ENCODE assay signal across 22 cellular contexts in the genomic region with DNA sequence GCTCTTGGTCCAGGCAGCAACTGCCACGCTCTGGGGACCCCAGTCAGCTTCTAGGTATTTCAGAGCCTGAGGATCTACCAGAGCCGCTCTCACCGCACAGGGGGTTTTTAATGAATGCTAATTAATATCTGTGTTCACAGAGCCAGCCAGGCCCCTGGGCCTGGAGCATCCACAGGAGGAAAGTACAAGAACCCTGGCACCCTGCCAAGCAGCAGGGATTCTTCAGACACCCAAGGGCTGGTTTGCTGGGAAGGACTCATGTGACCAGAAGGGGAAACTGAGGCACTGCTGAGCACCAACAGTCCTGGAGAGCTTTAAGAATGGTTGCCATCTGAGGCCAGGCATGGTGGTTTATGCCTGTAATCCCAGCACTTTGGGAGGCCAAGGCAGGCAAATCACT.
"Had no signal": no experiment of that assay in that cellular context is flagged by ENCODE, and none has a peak within 500 bp of the region (broad histone marks: within the 10 kb centered on the region; RNA-seq: fewer than 3 reads in every experiment).

No MANE protein-coding gene starts in this region.

- H3K4me3 ChIP-seq: esophagus squamous epithelium, mucosa of descending colon, neural progenitor cell, psoas muscle, skin epidermis, suprapubic skin, upper lobe of left lung had no signal

- H3K27me3 Mint-ChIP-seq: activated CD4-positive, alpha-beta memory T cell treated with anti-CD3 and anti-CD28 coated beads for 36 hours; activated naive CD8-positive, alpha-beta T cell; memory B cell; naive thymus-derived CD4-positive, alpha-beta T cell; stimulated activated naive CD8-positive, alpha-beta T cell treated with anti-CD3 and anti-CD28 coated beads, Interleukin-15, Interleukin-2, amounts not matched to agents 100 ng/mL and 50 ng/mL, for 24 hours had no signal

- H3K4me1 ChIP-seq: neural progenitor cell, psoas muscle had no signal

- H3K36me3 Mint-ChIP-seq: activated CD4-positive, alpha-beta memory T cell treated with anti-CD3 and anti-CD28 coated beads for 36 hours; activated naive CD8-positive, alpha-beta T cell; memory B cell; naive thymus-derived CD4-positive, alpha-beta T cell; neural progenitor cell; WTC11 had no signal

- H3K9me3 Mint-ChIP-seq: activated CD4-positive, alpha-beta memory T cell treated with anti-CD3 and anti-CD28 coated beads for 36 hours; activated T-helper 1 cell treated with anti-CD3 and anti-CD28 coated beads, Interleukin-12 subunit alpha, Interleukin-12 subunit beta, Interleukin-2, Interleukin-4 antibody, amounts not matched to agents 30 ng/mL and 10 ng/mL and 1 ng/mL, durations not matched to agents 14 hours and 24 hours and 36 hours; dendritic cell treated with granulocyte-macrophage colony-stimulating factor and Interleukin-4, amounts not matched to agents 40 ng/mL and 50 ng/mL, for 4 days; immature natural killer cell; memory B cell; naive thymus-derived CD4-positive, alpha-beta T cell; stimulated activated naive CD8-positive, alpha-beta T cell treated with anti-CD3 and anti-CD28 coated beads, Interleukin-15, Interleukin-2, amounts not matched to agents 100 ng/mL and 50 ng/mL, for 24 hours; WTC11 had no signal

- H3K9me3 ChIP-seq: esophagus squamous epithelium, mucosa of descending colon, psoas muscle, suprapubic skin, upper lobe of left lung had no signal

- H3K27ac ChIP-seq: neural progenitor cell, psoas muscle, skin epidermis, suprapubic skin, upper lobe of left lung had no signal

- H3K27ac Mint-ChIP-seq: activated CD4-positive, alpha-beta memory T cell treated with anti-CD3 and anti-CD28 coated beads for 36 hours; activated naive CD8-positive, alpha-beta T cell; activated T-helper 1 cell treated with anti-CD3 and anti-CD28 coated beads, Interleukin-12 subunit alpha, Interleukin-12 subunit beta, Interleukin-2, Interleukin-4 antibody, amounts not matched to agents 30 ng/mL and 10 ng/mL and 1 ng/mL, durations not matched to agents 14 hours and 24 hours and 36 hours; dendritic cell treated with granulocyte-macrophage colony-stimulating factor and Interleukin-4, amounts not matched to agents 40 ng/mL and 50 ng/mL, for 4 days; immature natural killer cell; memory B cell; neural progenitor cell; stimulated activated naive CD8-positive, alpha-beta T cell treated with anti-CD3 and anti-CD28 coated beads, Interleukin-15, Interleukin-2, amounts not matched to agents 100 ng/mL and 50 ng/mL, for 24 hours; WTC11 had no signal

- H3K27me3 ChIP-seq: esophagus squamous epithelium, neural progenitor cell, suprapubic skin, upper lobe of left lung had no signal

- ATAC-seq: naive thymus-derived CD4-positive, alpha-beta T cell; psoas muscle; right cardiac atrium had no signal

- H3K4me3 Mint-ChIP-seq: activated CD4-positive, alpha-beta memory T cell treated with anti-CD3 and anti-CD28 coated beads for 36 hours; activated naive CD8-positive, alpha-beta T cell; activated T-helper 1 cell treated with anti-CD3 and anti-CD28 coated beads, Interleukin-12 subunit alpha, Interleukin-12 subunit beta, Interleukin-2, Interleukin-4 antibody, amounts not matched to agents 30 ng/mL and 10 ng/mL and 1 ng/mL, durations not matched to agents 14 hours and 24 hours and 36 hours; dendritic cell treated with granulocyte-macrophage colony-stimulating factor and Interleukin-4, amounts not matched to agents 40 ng/mL and 50 ng/mL, for 4 days; immature natural killer cell; memory B cell; naive thymus-derived CD4-positive, alpha-beta T cell; neural progenitor cell; stimulated activated naive CD8-positive, alpha-beta T cell treated with anti-CD3 and anti-CD28 coated beads, Interleukin-15, Interleukin-2, amounts not matched to agents 100 ng/mL and 50 ng/mL, for 24 hours; WTC11 had no signal

- H3K36me3 ChIP-seq: esophagus squamous epithelium, neural progenitor cell, suprapubic skin, upper lobe of left lung had no signal

- DNase-seq: activated CD4-positive, alpha-beta memory T cell treated with anti-CD3 and anti-CD28 coated beads for 36 hours; activated CD4-positive, alpha-beta T cell treated with anti-CD3 and anti-CD28 coated beads for 4 hours; activated T-cell treated with anti-CD3 and anti-CD28 coated beads for 4 hours; effector memory CD4-positive, alpha-beta T cell; esophagus squamous epithelium; immature natural killer cell; naive thymus-derived CD4-positive, alpha-beta T cell; psoas muscle; right cardiac atrium; stimulated activated CD4-positive, alpha-beta T cell treated with anti-CD3 and anti-CD28 coated beads, Interleukin-15, amount 100 ng/mL, for 24 hours; stimulated activated CD4-positive, alpha-beta T cell treated with anti-CD3 and anti-CD28 coated beads, Interleukin-2, amount 100 ng/mL, for 48 hours; upper lobe of left lung had no signal
